8 cellular contexts compared by ENCODE assay signal in the genomic region with DNA sequence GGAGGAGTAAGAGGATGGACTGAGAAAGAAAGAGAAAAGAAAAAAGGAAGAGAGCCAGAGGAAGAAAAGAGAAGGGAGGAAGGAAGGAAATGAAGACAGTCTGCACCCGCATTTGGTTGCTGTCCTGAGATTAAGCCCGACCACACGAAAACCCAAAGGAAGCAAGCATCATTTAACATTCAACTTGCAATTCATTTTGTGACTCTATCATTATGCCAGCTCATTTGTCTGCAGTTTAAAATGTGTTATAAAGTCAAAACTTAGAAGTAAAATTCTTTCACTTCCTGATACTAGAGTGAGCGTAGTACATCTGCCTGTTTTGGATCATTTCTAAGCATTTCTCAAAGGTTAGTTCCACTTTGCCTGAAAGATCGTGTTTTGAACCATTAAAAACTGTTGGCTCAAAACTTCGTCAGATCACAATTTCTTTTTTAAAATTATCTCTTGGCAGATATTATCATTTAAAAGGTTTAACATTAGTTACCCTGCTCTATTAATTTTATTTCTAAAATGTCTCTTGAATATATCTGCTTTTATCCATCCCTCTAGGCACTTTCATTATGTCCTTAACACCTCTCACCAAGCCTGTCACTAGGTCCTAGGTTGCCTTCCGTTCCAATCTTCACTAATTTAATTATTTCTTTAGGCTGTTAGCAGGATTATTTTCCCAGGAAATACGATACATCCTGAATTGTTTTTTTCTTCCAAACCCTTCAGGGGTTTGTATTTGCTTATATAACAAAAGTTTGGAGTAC.
DNase-seq lines count a peak whose midpoint lies in the region; ATAC-seq and TF ChIP-seq lines count a peak whose summit lies in the region.

No MANE protein-coding gene starts in this region.

- TF ChIP-seq POLR2A in lower leg skin (IDR thresholded peaks at IDR 0.05): no peak

- TF ChIP-seq CTCF in GM06990 (IDR thresholded peaks at IDR 0.05; ENCODE audit: insufficient read depth, low read length, poor library complexity, severe bottlenecking) (no peak), lower leg skin (IDR thresholded peaks at IDR 0.05) (no peak)

- 35 to 43% methylated on average over 8 of the region's 8 CpGs for WGBS in lower leg skin, 2 donors

- no peaks in the 10 kb centered on the region for H3K36me3 ChIP-seq in GM06990 (ENCODE audit: control insufficient read depth, insufficient read depth, low read length)

- peak; percentile 70 for ATAC-seq in GM19468 (IDR thresholded peaks at IDR 0.05; ENCODE audit: extremely low read depth, unreplicated experiment)
- peak; percentile 75 for ATAC-seq in HG03460 (IDR thresholded peaks at IDR 0.05; ENCODE audit: unreplicated experiment)

- H3K27me3 ChIP-seq in GM06990 (replicated peaks; ENCODE audit: control insufficient read depth, insufficient read depth, low read length): no peaks in the 10 kb centered on the region; the same call in 1 of the 2 replicates

- H3K4me3 ChIP-seq in GM06990 (replicated peaks; ENCODE audit: low read depth, low read length) (peak overlapping the region; percentile 30), lower leg skin (ENCODE audit: low read depth, poor library complexity, severe bottlenecking) (no peak overlapping the region)

- intact Hi-C loops in lower leg skin (cut with DNase I; ENCODE audit: low total_unique reads): no loop called here

- DNase-seq in GM06990 (ENCODE audit: extremely low read depth, insufficient read length): peak; percentile 48
- DNase-seq in astrocyte of the hippocampus (ENCODE audit: low read depth, low spot score): peak; percentile 27
- DNase-seq in lower leg skin (ENCODE audit: low spot score in 2 of 2): no peak
- DNase-seq in AG08396 (ENCODE audit: low spot score): no peak
- no peak for DNase-seq in NK-92 (lab: John Stamatoyannopoulos, UW; ENCODE audit: unreplicated experiment)
- DNase-seq in foreskin melanocyte: no peak

Comparison
In these comparisons a context has a peak if more than half of its experiments do, and no peak if none do; other contexts are left out.
1. DNase-seq: peak in GM06990 (single experiment) and astrocyte of the hippocampus (single experiment); none in lower leg skin (0 of 2), AG08396 (single experiment), NK-92 (single experiment) and foreskin melanocyte (single experiment).